In the genomic region with DNA sequence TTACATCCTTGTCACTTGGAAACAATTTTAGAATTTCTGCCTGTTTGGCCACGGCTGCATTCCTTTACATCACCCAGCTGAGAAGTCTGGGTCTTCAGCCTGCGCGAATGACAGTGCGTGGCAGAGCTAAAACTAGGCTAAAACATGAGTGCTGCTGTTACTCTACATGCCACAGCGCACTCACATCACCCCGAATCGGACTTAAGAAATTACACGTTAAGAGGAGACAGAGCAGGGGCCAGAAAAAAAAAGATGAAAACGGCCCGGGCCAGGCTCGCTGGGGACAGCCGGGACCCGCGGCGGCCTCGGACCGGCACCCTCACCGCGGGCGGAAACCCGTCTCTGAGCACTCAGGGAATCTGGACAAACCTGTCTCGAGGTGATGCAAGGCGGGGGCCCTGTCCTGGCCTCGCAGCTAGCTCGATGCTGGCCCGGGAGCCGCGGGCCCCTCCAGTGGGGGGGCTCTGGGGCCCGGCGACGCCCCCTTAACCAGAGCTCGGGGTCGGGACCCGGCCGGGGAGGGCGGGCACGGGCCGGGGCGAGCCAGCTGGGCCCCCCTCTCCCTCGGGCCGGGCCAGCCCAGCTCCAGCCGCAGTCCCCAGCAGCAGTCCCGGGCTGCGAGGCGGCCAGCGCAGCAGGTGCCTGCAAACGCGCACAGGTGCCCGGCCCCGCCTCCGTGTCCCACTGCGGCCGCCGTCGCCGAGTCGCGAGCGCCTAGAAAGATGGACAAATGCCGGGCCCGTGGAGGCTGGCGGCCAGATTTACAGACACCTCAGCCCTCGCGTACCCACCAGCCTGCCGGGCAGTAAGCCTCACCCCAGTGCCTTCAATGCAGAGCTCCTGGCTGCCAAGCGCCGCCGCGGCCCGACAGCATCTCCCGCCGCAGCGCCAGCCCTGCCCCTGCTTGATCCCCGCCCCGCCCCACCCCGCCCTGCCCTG, we compare ENCODE assay signal across 8 cellular contexts. TPM values are rescaled to one million over a fixed set of nuclear protein-coding genes. Genes with fewer than 3 reads are reported as not detected.
DNase-seq lines count a peak whose midpoint lies in the region; ATAC-seq and TF ChIP-seq lines count a peak whose summit lies in the region.

A gene (minus strand): TSS at position 879 of the 939 bp plus-strand sequence. CDS start 2,950 bp downstream, outside the sequence.

- H3K27ac ChIP-seq in lung (ENCODE audit: low read depth in 1 of 2, low read length in 1 of 2), result peak within 1 kb of the TSS; percentile 90 to 99

- H3K9me3 ChIP-seq in ES-I3 (ENCODE audit: control insufficient read depth, insufficient read depth, low read length) (no peaks in the 10 kb centered on the region), lung (ENCODE audit: control insufficient read depth in 2 of 2, insufficient read depth in 1 of 2, low read length in 1 of 2) (no peaks in the 10 kb centered on the region)

- no peak for TF ChIP-seq RAD21 in Ishikawa (IDR thresholded peaks at IDR 0.05; ENCODE audit: low read depth)

- peak; percentile 34 for DNase-seq in effector CD8-positive, alpha-beta T cell (lab: John Stamatoyannopoulos, UW)
- DNase-seq in lung (ENCODE audit: low spot score) (peak; percentile 77), NCI-H128 (lab: John Stamatoyannopoulos, UW; ENCODE audit: unreplicated experiment) (no peak)
- peak; percentile 54 to 57 for DNase-seq in stimulated activated CD8-positive, alpha-beta memory T cell treated with anti-CD3 and anti-CD28 coated beads, Interleukin-2, amount 100 ng/mL, for 48 hours (ENCODE audit: low read depth in 2 of 2)

- peaks cover 14% of the 10 kb centered on the region; the same call in 1 of the 2 replicates for H3K4me1 ChIP-seq in ES-I3 (ENCODE audit: insufficient read depth, low read length)
- H3K4me1 ChIP-seq in lung (ENCODE audit: control insufficient read depth in 2 of 2, insufficient read depth in 2 of 2, low read length in 2 of 2), result peaks cover 12 to 14% of the 10 kb centered on the region in 2 donors

- no peak for TF ChIP-seq CTCF in lung (IDR thresholded peaks at IDR 0.05; ENCODE audit: control extremely low read depth, extremely low read depth)

- peak within 1 kb of the TSS; percentile 76 for H3K4me3 ChIP-seq in lung

- TF ChIP-seq EP300 in Ishikawa (IDR thresholded peaks at IDR 0.05; ENCODE audit: borderline replicate concordance), result 0 out of 2 replicates have a peak, but pooled peaks have one; percentile 30

- ATAC-seq in GM21717 (IDR thresholded peaks at IDR 0.05; ENCODE audit: unreplicated experiment) (peak; percentile 28), lung (ENCODE audit: insufficient read depth, low FRiP score) (peak; percentile 38)
- ATAC-seq in activated CD4-positive, CD25-positive, alpha-beta regulatory T cell treated with anti-CD3 and anti-CD28 coated beads, Interleukin-2, amount 50 U/mL, for 24 hours, result peak; percentile 6 to 20

- peak within 1 kb of the TSS; percentile 79 for H3K9ac ChIP-seq in ES-I3 (ENCODE audit: low read depth, low read length)

- WGBS in lung, 2 donors, result 1% methylated on average over 47 to 76 of the region's 76 CpGs

- no peaks in the 10 kb centered on the region for H3K36me3 ChIP-seq in ES-I3 (ENCODE audit: insufficient read depth, low read length)
- H3K36me3 ChIP-seq in lung (ENCODE audit: control insufficient read depth in 2 of 2, insufficient read depth in 2 of 2, low read length in 2 of 2), result peaks cover 0 to 3% of the 10 kb centered on the region in 2 donors

- H3K27me3 ChIP-seq in lung (ENCODE audit: control insufficient read depth, insufficient read depth), result no peaks in the 10 kb centered on the region

TF ChIP-seq in Ishikawa, 13 proteins besides CTCF, POLR2A, EP300 and RAD21:
- TF ChIP-seq YY1 (IDR thresholded peaks at IDR 0.05; ENCODE audit: low read depth) (no peak), TAF1 (IDR thresholded peaks at IDR 0.05; ENCODE audit: low read depth) (0 out of 2 replicates have a peak, but pooled peaks have one; percentile 16), CEBPB (IDR thresholded peaks at IDR 0.05) (peak; percentile 83), TCF12 (IDR thresholded peaks at IDR 0.05; ENCODE audit: low read depth) (peak; percentile 41; the same call in 1 of the 2 replicates), NFIC (IDR thresholded peaks at IDR 0.05) (no peak), EGR1 (IDR thresholded peaks at IDR 0.05) (no peak), CREB1 (IDR thresholded peaks at IDR 0.05; ENCODE audit: low read depth) (no peak), TEAD4 (IDR thresholded peaks at IDR 0.05) (peak; percentile 80), FOXM1 (IDR thresholded peaks at IDR 0.05; ENCODE audit: borderline replicate concordance, low read depth) (no peak), ZBTB7A (IDR thresholded peaks at IDR 0.05; ENCODE audit: low read depth) (no peak)
- TF ChIP-seq, protein P1, sequence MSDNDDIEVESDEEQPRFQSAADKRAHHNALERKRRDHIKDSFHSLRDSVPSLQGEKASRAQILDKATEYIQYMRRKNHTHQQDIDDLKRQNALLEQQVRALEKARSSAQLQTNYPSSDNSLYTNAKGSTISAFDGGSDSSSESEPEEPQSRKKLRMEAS (IDR thresholded peaks at IDR 0.05), result peak; percentile 39; the same call in 1 of the 2 replicates
- TF ChIP-seq, protein P2, sequence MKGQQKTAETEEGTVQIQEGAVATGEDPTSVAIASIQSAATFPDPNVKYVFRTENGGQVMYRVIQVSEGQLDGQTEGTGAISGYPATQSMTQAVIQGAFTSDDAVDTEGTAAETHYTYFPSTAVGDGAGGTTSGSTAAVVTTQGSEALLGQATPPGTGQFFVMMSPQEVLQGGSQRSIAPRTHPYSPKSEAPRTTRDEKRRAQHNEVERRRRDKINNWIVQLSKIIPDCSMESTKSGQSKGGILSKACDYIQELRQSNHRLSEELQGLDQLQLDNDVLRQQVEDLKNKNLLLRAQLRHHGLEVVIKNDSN (IDR thresholded peaks at IDR 0.05), result no peak
- TF ChIP-seq, protein P3, sequence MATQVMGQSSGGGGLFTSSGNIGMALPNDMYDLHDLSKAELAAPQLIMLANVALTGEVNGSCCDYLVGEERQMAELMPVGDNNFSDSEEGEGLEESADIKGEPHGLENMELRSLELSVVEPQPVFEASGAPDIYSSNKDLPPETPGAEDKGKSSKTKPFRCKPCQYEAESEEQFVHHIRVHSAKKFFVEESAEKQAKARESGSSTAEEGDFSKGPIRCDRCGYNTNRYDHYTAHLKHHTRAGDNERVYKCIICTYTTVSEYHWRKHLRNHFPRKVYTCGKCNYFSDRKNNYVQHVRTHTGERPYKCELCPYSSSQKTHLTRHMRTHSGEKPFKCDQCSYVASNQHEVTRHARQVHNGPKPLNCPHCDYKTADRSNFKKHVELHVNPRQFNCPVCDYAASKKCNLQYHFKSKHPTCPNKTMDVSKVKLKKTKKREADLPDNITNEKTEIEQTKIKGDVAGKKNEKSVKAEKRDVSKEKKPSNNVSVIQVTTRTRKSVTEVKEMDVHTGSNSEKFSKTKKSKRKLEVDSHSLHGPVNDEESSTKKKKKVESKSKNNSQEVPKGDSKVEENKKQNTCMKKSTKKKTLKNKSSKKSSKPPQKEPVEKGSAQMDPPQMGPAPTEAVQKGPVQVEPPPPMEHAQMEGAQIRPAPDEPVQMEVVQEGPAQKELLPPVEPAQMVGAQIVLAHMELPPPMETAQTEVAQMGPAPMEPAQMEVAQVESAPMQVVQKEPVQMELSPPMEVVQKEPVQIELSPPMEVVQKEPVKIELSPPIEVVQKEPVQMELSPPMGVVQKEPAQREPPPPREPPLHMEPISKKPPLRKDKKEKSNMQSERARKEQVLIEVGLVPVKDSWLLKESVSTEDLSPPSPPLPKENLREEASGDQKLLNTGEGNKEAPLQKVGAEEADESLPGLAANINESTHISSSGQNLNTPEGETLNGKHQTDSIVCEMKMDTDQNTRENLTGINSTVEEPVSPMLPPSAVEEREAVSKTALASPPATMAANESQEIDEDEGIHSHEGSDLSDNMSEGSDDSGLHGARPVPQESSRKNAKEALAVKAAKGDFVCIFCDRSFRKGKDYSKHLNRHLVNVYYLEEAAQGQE (IDR thresholded peaks at IDR 0.05; ENCODE audit: low read depth), result no peak
TF ChIP-seq in Ishikawa: peak in this region for 5.

RNA-seq across cellular contexts. Expression of the gene that starts here (rescaled TPM):
- total RNA-seq in lung, result 10 to 100 TPM; 45.0 to 48.5 TPM
- 10 to 100 TPM; 23.1 to 24.3 TPM for polyA plus RNA-seq in lung
